ENCODE assay signal across 2 cellular contexts in genomic region chr5:5360363-5360762, GRCh38.
TF ChIP-seq lines count a peak whose summit lies in the region.

No MANE protein-coding gene starts in this region.

TF ChIP-seq in HepG2, 621 proteins besides CTCF, POLR2A, EP300 and RAD21 (continues in another document):
- TF ChIP-seq BRD4 (CRISPR knock-in tag; IDR thresholded peaks at IDR 0.05) (0 out of 2 replicates have a peak, but pooled peaks have one; percentile 26), HINFP (CRISPR knock-in tag; IDR thresholded peaks at IDR 0.05; ENCODE audit: low read depth) (no peak), ZNF605 (CRISPR knock-in tag; IDR thresholded peaks at IDR 0.05) (no peak), HMGXB3 (CRISPR knock-in tag; IDR thresholded peaks at IDR 0.05; ENCODE audit: borderline replicate concordance) (no peak), ZNF263 (CRISPR knock-in tag; IDR thresholded peaks at IDR 0.05) (0 out of 2 replicates have a peak, but pooled peaks have one; percentile 17), ZBTB49 (CRISPR knock-in tag; IDR thresholded peaks at IDR 0.05; ENCODE audit: borderline replicate concordance) (no peak), PRDM10 (CRISPR knock-in tag; IDR thresholded peaks at IDR 0.05; ENCODE audit: low read depth) (no peak), TCF12 (IDR thresholded peaks at IDR 0.05) (no peak), TCF12 (CRISPR knock-in tag; IDR thresholded peaks at IDR 0.05) (no peak), MYPOP (CRISPR knock-in tag; IDR thresholded peaks at IDR 0.05) (no peak)

TF ChIP-seq in WTC11, 78 proteins besides CTCF, POLR2A, EP300 and RAD21:
- no peak for TF ChIP-seq MXD4 (CRISPR knock-in tag; IDR thresholded peaks at IDR 0.05; ENCODE audit: borderline replicate concordance)
- no peak for TF ChIP-seq AR (CRISPR knock-in tag; IDR thresholded peaks at IDR 0.05)
- TF ChIP-seq ATF2 (CRISPR knock-in tag; IDR thresholded peaks at IDR 0.05; ENCODE audit: borderline replicate concordance, low read depth), result no peak
- no peak for TF ChIP-seq ZNF423 (CRISPR knock-in tag; IDR thresholded peaks at IDR 0.05)
TF ChIP-seq in WTC11: peak in this region for 0.
